1 cellular context compared by ENCODE assay signal in the genomic region with DNA sequence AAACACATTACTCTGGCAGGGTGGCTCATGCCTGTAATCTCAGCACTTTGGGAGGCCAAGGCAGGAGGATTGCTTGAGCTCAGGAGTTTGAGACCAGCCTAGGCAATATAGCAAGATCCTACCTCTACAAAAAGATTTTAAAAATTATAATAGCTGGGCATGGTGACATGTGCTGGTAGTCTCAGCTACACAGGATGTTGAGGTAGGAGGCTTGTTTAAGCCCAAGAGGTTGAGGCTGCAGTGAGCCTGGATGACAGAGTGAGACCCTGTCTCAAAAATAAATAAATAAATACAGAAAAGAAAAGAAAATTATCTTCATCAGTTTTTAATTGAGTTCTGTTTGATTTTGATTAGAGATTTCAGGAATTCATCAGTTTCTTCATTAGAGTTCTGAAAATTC.
TF ChIP-seq lines count a peak whose summit lies in the region.

No MANE protein-coding gene starts in this region.

TF ChIP-seq in HepG2, 621 proteins besides CTCF, POLR2A, EP300 and RAD21:
- TF ChIP-seq FOXM1 (CRISPR knock-in tag; IDR thresholded peaks at IDR 0.05) (no peak), SNAPC2 (CRISPR knock-in tag; IDR thresholded peaks at IDR 0.05) (no peak), SMC3 (IDR thresholded peaks at IDR 0.05; ENCODE audit: low read length) (no peak), ZNF879 (CRISPR knock-in tag; IDR thresholded peaks at IDR 0.05) (no peak), ZFP90 (CRISPR knock-in tag; IDR thresholded peaks at IDR 0.05; ENCODE audit: borderline replicate concordance) (no peak), SATB2 (CRISPR knock-in tag; IDR thresholded peaks at IDR 0.05) (no peak), KDM5B (CRISPR knock-in tag; IDR thresholded peaks at IDR 0.05; ENCODE audit: borderline replicate concordance) (no peak), ZNF746 (CRISPR knock-in tag; IDR thresholded peaks at IDR 0.05) (no peak), GABPA (IDR thresholded peaks at IDR 0.05; ENCODE audit: low read depth, low read length) (no peak), GABPA (CRISPR knock-in tag; IDR thresholded peaks at IDR 0.05; ENCODE audit: low read depth) (no peak), ZNF256 (CRISPR knock-in tag; conservative IDR thresholded peaks at IDR 0.05) (no peak)
- TF ChIP-seq, protein P1, sequence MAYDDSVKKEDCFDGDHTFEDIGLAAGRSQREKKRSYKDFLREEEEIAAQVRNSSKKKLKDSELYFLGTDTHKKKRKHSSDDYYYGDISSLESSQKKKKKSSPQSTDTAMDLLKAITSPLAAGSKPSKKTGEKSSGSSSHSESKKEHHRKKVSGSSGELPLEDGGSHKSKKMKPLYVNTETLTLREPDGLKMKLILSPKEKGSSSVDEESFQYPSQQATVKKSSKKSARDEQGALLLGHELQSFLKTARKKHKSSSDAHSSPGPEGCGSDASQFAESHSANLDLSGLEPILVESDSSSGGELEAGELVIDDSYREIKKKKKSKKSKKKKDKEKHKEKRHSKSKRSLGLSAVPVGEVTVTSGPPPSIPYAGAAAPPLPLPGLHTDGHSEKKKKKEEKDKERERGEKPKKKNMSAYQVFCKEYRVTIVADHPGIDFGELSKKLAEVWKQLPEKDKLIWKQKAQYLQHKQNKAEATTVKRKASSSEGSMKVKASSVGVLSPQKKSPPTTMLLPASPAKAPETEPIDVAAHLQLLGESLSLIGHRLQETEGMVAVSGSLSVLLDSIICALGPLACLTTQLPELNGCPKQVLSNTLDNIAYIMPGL (CRISPR knock-in tag; IDR thresholded peaks at IDR 0.05; ENCODE audit: borderline replicate concordance in 1 of 2, low read depth in 1 of 2) = no peak
- TF ChIP-seq, protein P2, sequence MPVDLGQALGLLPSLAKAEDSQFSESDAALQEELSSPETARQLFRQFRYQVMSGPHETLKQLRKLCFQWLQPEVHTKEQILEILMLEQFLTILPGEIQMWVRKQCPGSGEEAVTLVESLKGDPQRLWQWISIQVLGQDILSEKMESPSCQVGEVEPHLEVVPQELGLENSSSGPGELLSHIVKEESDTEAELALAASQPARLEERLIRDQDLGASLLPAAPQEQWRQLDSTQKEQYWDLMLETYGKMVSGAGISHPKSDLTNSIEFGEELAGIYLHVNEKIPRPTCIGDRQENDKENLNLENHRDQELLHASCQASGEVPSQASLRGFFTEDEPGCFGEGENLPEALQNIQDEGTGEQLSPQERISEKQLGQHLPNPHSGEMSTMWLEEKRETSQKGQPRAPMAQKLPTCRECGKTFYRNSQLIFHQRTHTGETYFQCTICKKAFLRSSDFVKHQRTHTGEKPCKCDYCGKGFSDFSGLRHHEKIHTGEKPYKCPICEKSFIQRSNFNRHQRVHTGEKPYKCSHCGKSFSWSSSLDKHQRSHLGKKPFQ (CRISPR knock-in tag; IDR thresholded peaks at IDR 0.05; ENCODE audit: insufficient replicate concordance) = no peak
- TF ChIP-seq, protein P3, sequence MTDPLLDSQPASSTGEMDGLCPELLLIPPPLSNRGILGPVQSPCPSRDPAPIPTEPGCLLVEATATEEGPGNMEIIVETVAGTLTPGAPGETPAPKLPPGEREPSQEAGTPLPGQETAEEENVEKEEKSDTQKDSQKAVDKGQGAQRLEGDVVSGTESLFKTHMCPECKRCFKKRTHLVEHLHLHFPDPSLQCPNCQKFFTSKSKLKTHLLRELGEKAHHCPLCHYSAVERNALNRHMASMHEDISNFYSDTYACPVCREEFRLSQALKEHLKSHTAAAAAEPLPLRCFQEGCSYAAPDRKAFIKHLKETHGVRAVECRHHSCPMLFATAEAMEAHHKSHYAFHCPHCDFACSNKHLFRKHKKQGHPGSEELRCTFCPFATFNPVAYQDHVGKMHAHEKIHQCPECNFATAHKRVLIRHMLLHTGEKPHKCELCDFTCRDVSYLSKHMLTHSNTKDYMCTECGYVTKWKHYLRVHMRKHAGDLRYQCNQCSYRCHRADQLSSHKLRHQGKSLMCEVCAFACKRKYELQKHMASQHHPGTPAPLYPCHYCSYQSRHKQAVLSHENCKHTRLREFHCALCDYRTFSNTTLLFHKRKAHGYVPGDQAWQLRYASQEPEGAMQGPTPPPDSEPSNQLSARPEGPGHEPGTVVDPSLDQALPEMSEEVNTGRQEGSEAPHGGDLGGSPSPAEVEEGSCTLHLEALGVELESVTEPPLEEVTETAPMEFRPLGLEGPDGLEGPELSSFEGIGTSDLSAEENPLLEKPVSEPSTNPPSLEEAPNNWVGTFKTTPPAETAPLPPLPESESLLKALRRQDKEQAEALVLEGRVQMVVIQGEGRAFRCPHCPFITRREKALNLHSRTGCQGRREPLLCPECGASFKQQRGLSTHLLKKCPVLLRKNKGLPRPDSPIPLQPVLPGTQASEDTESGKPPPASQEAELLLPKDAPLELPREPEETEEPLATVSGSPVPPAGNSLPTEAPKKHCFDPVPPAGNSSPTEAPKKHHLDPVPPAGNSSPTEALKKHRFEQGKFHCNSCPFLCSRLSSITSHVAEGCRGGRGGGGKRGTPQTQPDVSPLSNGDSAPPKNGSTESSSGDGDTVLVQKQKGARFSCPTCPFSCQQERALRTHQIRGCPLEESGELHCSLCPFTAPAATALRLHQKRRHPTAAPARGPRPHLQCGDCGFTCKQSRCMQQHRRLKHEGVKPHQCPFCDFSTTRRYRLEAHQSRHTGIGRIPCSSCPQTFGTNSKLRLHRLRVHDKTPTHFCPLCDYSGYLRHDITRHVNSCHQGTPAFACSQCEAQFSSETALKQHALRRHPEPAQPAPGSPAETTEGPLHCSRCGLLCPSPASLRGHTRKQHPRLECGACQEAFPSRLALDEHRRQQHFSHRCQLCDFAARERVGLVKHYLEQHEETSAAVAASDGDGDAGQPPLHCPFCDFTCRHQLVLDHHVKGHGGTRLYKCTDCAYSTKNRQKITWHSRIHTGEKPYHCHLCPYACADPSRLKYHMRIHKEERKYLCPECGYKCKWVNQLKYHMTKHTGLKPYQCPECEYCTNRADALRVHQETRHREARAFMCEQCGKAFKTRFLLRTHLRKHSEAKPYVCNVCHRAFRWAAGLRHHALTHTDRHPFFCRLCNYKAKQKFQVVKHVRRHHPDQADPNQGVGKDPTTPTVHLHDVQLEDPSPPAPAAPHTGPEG (CRISPR knock-in tag; IDR thresholded peaks at IDR 0.05) = no peak
